In the genomic region with DNA sequence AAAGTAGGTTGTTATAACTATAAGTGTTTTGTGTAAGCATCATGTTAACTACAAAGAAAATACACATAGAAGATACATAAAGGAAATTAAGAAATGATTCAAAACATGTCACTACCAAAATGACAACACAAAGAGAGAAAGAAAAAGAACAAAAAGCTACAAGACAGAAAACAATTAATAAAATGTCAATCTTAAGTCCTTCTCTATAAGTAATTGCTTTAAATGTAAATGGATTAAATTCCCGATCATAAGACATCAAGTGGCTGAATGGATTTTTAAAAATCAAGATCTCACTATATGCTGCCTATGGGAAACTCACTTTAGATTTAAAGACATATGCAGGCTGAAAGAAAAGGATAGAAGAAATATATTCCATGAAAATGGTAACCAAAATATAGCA, we compare ENCODE assay signal across 30 cellular contexts.
"Had no signal": no experiment of that assay in that cellular context is flagged by ENCODE, and none has a peak within 500 bp of the region (broad histone marks: within the 10 kb centered on the region; RNA-seq: fewer than 3 reads in every experiment).

No MANE protein-coding gene starts in this region.

- H3K36me3 ChIP-seq: adrenal gland, colonic mucosa had no signal

- H3K4me1 Mint-ChIP-seq: activated naive CD8-positive, alpha-beta T cell treated with anti-CD3 and anti-CD28 coated beads, Interleukin-2, amount 50 U/mL, for 24 hours; activated T-helper 17 cell treated with anti-CD3 and anti-CD28 coated beads, Interleukin-2, amount 50 U/mL, for 72 hours had no signal

- DNase-seq: activated CD4-positive, alpha-beta T cell treated with anti-CD3 and anti-CD28 coated beads for 1 hour; activated CD4-positive, alpha-beta T cell treated with anti-CD3 and anti-CD28 coated beads for 4 hours; activated CD4-positive, alpha-beta T cell treated with anti-CD3 and anti-CD28 coated beads, Interleukin-2, amount 50 U/mL, for 1 hour; activated CD4-positive, alpha-beta T cell treated with anti-CD3 and anti-CD28 coated beads, Interleukin-2, amount 50 U/mL, for 48 hours; activated CD8-positive, alpha-beta memory T cell treated with anti-CD3 and anti-CD28 coated beads for 24 hours; activated CD8-positive, alpha-beta T cell treated with anti-CD3 and anti-CD28 coated beads for 36 hours; activated effector memory CD4-positive, alpha-beta T cell treated with Interleukin-2 at 50 U/mL for 16 hours; activated gamma-delta T cell treated with Interleukin-2 at 50 U/mL for 16 hours; activated naive CD4-positive, alpha-beta T cell treated with anti-CD3 and anti-CD28 coated beads, Interleukin-2, amount 50 U/mL, for 16 hours; activated naive CD4-positive, alpha-beta T cell treated with Interleukin-2 at 50 U/mL for 16 hours; activated naive CD8-positive, alpha-beta T cell treated with anti-CD3 and anti-CD28 coated beads, Interleukin-2, amount 50 U/mL, for 24 hours; activated T-cell treated with anti-CD3 and anti-CD28 coated beads, Interleukin-2, amount 50 U/mL, for 4 hours; adrenal gland; amygdala; aorta; body of pancreas; central memory CD4-positive, alpha-beta T cell; cerebellar nuclear complex; colonic mucosa; effector CD8-positive, alpha-beta T cell; foreskin fibroblast; head of caudate nucleus; T-helper 1 cell; T-helper 17 cell; T1000 had no signal

- H3K9me3 ChIP-seq: adrenal gland, body of pancreas, colonic mucosa had no signal

- H3K36me3 Mint-ChIP-seq: activated naive CD8-positive, alpha-beta T cell had no signal

- H3K4me1 ChIP-seq: adrenal gland, body of pancreas, colonic mucosa had no signal

- H3K4me3 ChIP-seq: adrenal gland, body of pancreas, colonic mucosa had no signal

- H3K4me3 Mint-ChIP-seq: activated CD8-positive, alpha-beta T cell treated with anti-CD3 and anti-CD28 coated beads for 36 hours; activated naive CD8-positive, alpha-beta T cell; activated naive CD8-positive, alpha-beta T cell treated with anti-CD3 and anti-CD28 coated beads, Interleukin-2, amount 50 U/mL, for 24 hours; activated T-cell treated with anti-CD3 and anti-CD28 coated beads, Interleukin-2, amount 50 U/mL, for 4 hours; activated T-helper 17 cell treated with anti-CD3 and anti-CD28 coated beads, Interleukin-2, amount 50 U/mL, for 72 hours; T-helper 17 cell; T-helper 2 cell treated with Interferon-gamma antibody and Interleukin-4, amounts not matched to agents 5 μg/mL and 100 μg/mL, for 36 hours had no signal

- H3K27ac ChIP-seq: adrenal gland, body of pancreas, colonic mucosa, epithelial cell of prostate had no signal

- H3K27ac Mint-ChIP-seq: activated CD8-positive, alpha-beta T cell treated with anti-CD3 and anti-CD28 coated beads for 36 hours; activated naive CD8-positive, alpha-beta T cell; activated naive CD8-positive, alpha-beta T cell treated with anti-CD3 and anti-CD28 coated beads, Interleukin-2, amount 50 U/mL, for 24 hours; activated T-helper 17 cell treated with anti-CD3 and anti-CD28 coated beads, Interleukin-2, amount 50 U/mL, for 72 hours; T-helper 17 cell; T-helper 2 cell treated with Interferon-gamma antibody and Interleukin-4, amounts not matched to agents 5 μg/mL and 100 μg/mL, for 36 hours had no signal

- ATAC-seq: activated CD8-positive, alpha-beta T cell treated with anti-CD3 and anti-CD28 coated beads for 36 hours; activated naive CD8-positive, alpha-beta T cell treated with anti-CD3 and anti-CD28 coated beads, Interleukin-2, amount 50 U/mL, for 24 hours; activated T-cell treated with anti-CD3 and anti-CD28 coated beads, Interleukin-2, amount 50 U/mL, for 4 hours; activated T-helper 17 cell treated with anti-CD3 and anti-CD28 coated beads, Interleukin-2, amount 50 U/mL, for 72 hours; body of pancreas; esophagus mucosa; T-helper 17 cell had no signal

- H3K27me3 ChIP-seq: adrenal gland, body of pancreas, colonic mucosa had no signal

- H3K9me3 Mint-ChIP-seq: activated CD8-positive, alpha-beta T cell treated with anti-CD3 and anti-CD28 coated beads for 36 hours; activated T-helper 17 cell treated with anti-CD3 and anti-CD28 coated beads, Interleukin-2, amount 50 U/mL, for 72 hours; T-helper 2 cell treated with Interferon-gamma antibody and Interleukin-4, amounts not matched to agents 5 μg/mL and 100 μg/mL, for 36 hours had no signal
